Comparison of ENCODE assay signal across 1 cellular context in the genomic region with DNA sequence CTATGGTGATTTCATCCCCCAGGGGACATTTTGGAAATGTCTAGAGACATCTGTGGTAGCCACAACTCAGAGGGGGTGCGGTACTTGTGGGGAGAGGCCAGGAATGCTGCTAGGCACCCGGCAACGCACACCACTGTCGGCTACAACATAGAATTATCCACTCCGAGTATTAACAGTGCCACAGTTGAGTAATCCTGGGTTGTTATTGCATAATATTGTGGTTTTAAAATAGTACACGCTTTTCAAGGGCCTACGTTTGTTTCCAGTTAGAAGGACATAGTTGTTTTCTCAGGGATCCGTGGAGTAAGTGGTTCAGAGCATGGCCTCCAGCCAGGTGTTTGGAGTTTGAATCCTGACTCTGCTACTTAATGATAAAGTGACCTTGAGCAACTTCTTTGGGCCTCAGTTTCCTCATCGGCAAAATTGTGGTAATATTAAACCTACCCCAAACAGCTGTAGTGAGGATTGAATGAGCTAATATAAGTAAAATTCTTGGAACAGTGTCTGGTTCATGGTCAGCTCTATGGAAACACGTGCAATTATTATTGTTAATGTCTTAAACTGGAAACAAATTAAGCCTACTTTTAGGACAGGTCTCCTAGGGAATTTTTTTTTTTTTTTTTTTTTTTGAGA.
A peak's percentile ranks its signal among the peaks of the same experiment; 100 is the strongest.
TF ChIP-seq lines count a peak whose summit lies in the region.

No MANE protein-coding gene starts in this region.

TF ChIP-seq in GM12878, 131 proteins besides CTCF, POLR2A, EP300 and RAD21 (continued from another document and continues in another):
- TF ChIP-seq, protein P1, sequence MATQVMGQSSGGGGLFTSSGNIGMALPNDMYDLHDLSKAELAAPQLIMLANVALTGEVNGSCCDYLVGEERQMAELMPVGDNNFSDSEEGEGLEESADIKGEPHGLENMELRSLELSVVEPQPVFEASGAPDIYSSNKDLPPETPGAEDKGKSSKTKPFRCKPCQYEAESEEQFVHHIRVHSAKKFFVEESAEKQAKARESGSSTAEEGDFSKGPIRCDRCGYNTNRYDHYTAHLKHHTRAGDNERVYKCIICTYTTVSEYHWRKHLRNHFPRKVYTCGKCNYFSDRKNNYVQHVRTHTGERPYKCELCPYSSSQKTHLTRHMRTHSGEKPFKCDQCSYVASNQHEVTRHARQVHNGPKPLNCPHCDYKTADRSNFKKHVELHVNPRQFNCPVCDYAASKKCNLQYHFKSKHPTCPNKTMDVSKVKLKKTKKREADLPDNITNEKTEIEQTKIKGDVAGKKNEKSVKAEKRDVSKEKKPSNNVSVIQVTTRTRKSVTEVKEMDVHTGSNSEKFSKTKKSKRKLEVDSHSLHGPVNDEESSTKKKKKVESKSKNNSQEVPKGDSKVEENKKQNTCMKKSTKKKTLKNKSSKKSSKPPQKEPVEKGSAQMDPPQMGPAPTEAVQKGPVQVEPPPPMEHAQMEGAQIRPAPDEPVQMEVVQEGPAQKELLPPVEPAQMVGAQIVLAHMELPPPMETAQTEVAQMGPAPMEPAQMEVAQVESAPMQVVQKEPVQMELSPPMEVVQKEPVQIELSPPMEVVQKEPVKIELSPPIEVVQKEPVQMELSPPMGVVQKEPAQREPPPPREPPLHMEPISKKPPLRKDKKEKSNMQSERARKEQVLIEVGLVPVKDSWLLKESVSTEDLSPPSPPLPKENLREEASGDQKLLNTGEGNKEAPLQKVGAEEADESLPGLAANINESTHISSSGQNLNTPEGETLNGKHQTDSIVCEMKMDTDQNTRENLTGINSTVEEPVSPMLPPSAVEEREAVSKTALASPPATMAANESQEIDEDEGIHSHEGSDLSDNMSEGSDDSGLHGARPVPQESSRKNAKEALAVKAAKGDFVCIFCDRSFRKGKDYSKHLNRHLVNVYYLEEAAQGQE (IDR thresholded peaks at IDR 0.05; ENCODE audit: low read depth, low read length): no peak
- TF ChIP-seq KAT2A (conservative IDR thresholded peaks at IDR 0.05; ENCODE audit: control insufficient read depth, low read depth, low read length): no peak
- TF ChIP-seq SIX5 (IDR thresholded peaks at IDR 0.05; ENCODE audit: low read depth, low read length, severe bottlenecking): no peak
- TF ChIP-seq DPF2 (IDR thresholded peaks at IDR 0.05): peak; percentile 35; the same call in 1 of the 2 replicates
- TF ChIP-seq, protein P2, sequence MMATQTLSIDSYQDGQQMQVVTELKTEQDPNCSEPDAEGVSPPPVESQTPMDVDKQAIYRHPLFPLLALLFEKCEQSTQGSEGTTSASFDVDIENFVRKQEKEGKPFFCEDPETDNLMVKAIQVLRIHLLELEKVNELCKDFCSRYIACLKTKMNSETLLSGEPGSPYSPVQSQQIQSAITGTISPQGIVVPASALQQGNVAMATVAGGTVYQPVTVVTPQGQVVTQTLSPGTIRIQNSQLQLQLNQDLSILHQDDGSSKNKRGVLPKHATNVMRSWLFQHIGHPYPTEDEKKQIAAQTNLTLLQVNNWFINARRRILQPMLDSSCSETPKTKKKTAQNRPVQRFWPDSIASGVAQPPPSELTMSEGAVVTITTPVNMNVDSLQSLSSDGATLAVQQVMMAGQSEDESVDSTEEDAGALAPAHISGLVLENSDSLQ (IDR thresholded peaks at IDR 0.05): no peak
- TF ChIP-seq SIN3A (IDR thresholded peaks at IDR 0.05; ENCODE audit: low read depth, low read length): no peak
- no peak for TF ChIP-seq SUZ12 (IDR thresholded peaks at IDR 0.05; ENCODE audit: unreplicated experiment)
- TF ChIP-seq, protein P3, sequence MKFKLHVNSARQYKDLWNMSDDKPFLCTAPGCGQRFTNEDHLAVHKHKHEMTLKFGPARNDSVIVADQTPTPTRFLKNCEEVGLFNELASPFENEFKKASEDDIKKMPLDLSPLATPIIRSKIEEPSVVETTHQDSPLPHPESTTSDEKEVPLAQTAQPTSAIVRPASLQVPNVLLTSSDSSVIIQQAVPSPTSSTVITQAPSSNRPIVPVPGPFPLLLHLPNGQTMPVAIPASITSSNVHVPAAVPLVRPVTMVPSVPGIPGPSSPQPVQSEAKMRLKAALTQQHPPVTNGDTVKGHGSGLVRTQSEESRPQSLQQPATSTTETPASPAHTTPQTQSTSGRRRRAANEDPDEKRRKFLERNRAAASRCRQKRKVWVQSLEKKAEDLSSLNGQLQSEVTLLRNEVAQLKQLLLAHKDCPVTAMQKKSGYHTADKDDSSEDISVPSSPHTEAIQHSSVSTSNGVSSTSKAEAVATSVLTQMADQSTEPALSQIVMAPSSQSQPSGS (IDR thresholded peaks at IDR 0.05; ENCODE audit: low read length): no peak
- no peak for TF ChIP-seq RBBP5 (conservative IDR thresholded peaks at IDR 0.05)
- TF ChIP-seq, protein P4, sequence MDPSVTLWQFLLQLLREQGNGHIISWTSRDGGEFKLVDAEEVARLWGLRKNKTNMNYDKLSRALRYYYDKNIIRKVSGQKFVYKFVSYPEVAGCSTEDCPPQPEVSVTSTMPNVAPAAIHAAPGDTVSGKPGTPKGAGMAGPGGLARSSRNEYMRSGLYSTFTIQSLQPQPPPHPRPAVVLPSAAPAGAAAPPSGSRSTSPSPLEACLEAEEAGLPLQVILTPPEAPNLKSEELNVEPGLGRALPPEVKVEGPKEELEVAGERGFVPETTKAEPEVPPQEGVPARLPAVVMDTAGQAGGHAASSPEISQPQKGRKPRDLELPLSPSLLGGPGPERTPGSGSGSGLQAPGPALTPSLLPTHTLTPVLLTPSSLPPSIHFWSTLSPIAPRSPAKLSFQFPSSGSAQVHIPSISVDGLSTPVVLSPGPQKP (IDR thresholded peaks at IDR 0.05; ENCODE audit: low read depth, low read length): no peak
- TF ChIP-seq IKZF2 (IDR thresholded peaks at IDR 0.05): peak; percentile 38 to 55; a peak in 2 of 4 replicates
- no peak for TF ChIP-seq NR2F1 (conservative IDR thresholded peaks at IDR 0.05)
- no peak for TF ChIP-seq PML (IDR thresholded peaks at IDR 0.05; ENCODE audit: low read length)
- no peak for TF ChIP-seq RB1 (IDR thresholded peaks at IDR 0.05; ENCODE audit: borderline replicate concordance)
- TF ChIP-seq ZSCAN29 (IDR thresholded peaks at IDR 0.05): no peak
- no peak for TF ChIP-seq GABPA (IDR thresholded peaks at IDR 0.05; ENCODE audit: low read depth)
- no peak for TF ChIP-seq CHD2 (IDR thresholded peaks at IDR 0.05; ENCODE audit: borderline replicate concordance, low read depth, low read length)
- TF ChIP-seq LARP7 (IDR thresholded peaks at IDR 0.05): no peak
- TF ChIP-seq BHLHE40 (IDR thresholded peaks at IDR 0.05; ENCODE audit: borderline replicate concordance in 1 of 2, low read depth in 2 of 2, low read length in 1 of 2): no peak; a peak in 1 of 4 replicates
- no peak for TF ChIP-seq TCF7 (IDR thresholded peaks at IDR 0.05; ENCODE audit: borderline replicate concordance)
- TF ChIP-seq, protein P5, sequence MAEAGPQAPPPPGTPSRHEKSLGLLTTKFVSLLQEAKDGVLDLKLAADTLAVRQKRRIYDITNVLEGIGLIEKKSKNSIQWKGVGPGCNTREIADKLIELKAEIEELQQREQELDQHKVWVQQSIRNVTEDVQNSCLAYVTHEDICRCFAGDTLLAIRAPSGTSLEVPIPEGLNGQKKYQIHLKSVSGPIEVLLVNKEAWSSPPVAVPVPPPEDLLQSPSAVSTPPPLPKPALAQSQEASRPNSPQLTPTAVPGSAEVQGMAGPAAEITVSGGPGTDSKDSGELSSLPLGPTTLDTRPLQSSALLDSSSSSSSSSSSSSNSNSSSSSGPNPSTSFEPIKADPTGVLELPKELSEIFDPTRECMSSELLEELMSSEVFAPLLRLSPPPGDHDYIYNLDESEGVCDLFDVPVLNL (IDR thresholded peaks at IDR 0.05; ENCODE audit: low read depth, low read length): no peak
- TF ChIP-seq CBX3 (IDR thresholded peaks at IDR 0.05; ENCODE audit: borderline replicate concordance, low read depth): no peak
- TF ChIP-seq, protein P6, sequence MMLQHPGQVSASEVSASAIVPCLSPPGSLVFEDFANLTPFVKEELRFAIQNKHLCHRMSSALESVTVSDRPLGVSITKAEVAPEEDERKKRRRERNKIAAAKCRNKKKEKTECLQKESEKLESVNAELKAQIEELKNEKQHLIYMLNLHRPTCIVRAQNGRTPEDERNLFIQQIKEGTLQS (IDR thresholded peaks at IDR 0.05; ENCODE audit: borderline replicate concordance, extremely low read depth, low read depth, low read length): no peak
- TF ChIP-seq HDAC6 (IDR thresholded peaks at IDR 0.05; ENCODE audit: unreplicated experiment): no peak
- no peak for TF ChIP-seq MTA2 (IDR thresholded peaks at IDR 0.05; ENCODE audit: low read depth)
- TF ChIP-seq TBL1XR1 (IDR thresholded peaks at IDR 0.05; ENCODE audit: low read depth, low read length): no peak
- no peak for TF ChIP-seq STAT1 (conservative IDR thresholded peaks at IDR 0.05)
- TF ChIP-seq CBFB (IDR thresholded peaks at IDR 0.05; ENCODE audit: low read depth): peak; percentile 59; the same call in 1 of the 2 replicates
- TF ChIP-seq, protein P7, sequence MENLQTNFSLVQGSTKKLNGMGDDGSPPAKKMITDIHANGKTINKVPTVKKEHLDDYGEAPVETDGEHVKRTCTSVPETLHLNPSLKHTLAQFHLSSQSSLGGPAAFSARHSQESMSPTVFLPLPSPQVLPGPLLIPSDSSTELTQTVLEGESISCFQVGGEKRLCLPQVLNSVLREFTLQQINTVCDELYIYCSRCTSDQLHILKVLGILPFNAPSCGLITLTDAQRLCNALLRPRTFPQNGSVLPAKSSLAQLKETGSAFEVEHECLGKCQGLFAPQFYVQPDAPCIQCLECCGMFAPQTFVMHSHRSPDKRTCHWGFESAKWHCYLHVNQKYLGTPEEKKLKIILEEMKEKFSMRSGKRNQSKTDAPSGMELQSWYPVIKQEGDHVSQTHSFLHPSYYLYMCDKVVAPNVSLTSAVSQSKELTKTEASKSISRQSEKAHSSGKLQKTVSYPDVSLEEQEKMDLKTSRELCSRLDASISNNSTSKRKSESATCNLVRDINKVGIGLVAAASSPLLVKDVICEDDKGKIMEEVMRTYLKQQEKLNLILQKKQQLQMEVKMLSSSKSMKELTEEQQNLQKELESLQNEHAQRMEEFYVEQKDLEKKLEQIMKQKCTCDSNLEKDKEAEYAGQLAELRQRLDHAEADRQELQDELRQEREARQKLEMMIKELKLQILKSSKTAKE (IDR thresholded peaks at IDR 0.05; ENCODE audit: low read depth, poor library complexity, severe bottlenecking): no peak
- 0 out of 2 replicates have a peak, but pooled peaks have one; percentile 11 for TF ChIP-seq PAX5 (IDR thresholded peaks at IDR 0.05; ENCODE audit: borderline replicate concordance, low read depth, low read length)
- peak; percentile 93 for TF ChIP-seq RUNX3 (IDR thresholded peaks at IDR 0.05; ENCODE audit: low read length)
- no peak for TF ChIP-seq SUPT20H (IDR thresholded peaks at IDR 0.05; ENCODE audit: borderline replicate concordance, control insufficient read depth, low read depth, low read length)
- TF ChIP-seq, protein P8, sequence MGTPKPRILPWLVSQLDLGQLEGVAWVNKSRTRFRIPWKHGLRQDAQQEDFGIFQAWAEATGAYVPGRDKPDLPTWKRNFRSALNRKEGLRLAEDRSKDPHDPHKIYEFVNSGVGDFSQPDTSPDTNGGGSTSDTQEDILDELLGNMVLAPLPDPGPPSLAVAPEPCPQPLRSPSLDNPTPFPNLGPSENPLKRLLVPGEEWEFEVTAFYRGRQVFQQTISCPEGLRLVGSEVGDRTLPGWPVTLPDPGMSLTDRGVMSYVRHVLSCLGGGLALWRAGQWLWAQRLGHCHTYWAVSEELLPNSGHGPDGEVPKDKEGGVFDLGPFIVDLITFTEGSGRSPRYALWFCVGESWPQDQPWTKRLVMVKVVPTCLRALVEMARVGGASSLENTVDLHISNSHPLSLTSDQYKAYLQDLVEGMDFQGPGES (IDR thresholded peaks at IDR 0.05): no peak
- no peak for TF ChIP-seq MYB (IDR thresholded peaks at IDR 0.05; ENCODE audit: borderline replicate concordance, low read depth, low read length)
- TF ChIP-seq EED (IDR thresholded peaks at IDR 0.05; ENCODE audit: low read depth): peak; percentile 71
- no peak for TF ChIP-seq NR2C2 (IDR thresholded peaks at IDR 0.05; ENCODE audit: borderline replicate concordance, control insufficient read depth, insufficient read length, low read depth)
- no peak for TF ChIP-seq KLF5 (IDR thresholded peaks at IDR 0.05; ENCODE audit: partially characterized antibody)
- TF ChIP-seq NFIC (IDR thresholded peaks at IDR 0.05; ENCODE audit: low read depth, low read length): 0 out of 2 replicates have a peak, but pooled peaks have one; percentile 23
- TF ChIP-seq, protein P9, sequence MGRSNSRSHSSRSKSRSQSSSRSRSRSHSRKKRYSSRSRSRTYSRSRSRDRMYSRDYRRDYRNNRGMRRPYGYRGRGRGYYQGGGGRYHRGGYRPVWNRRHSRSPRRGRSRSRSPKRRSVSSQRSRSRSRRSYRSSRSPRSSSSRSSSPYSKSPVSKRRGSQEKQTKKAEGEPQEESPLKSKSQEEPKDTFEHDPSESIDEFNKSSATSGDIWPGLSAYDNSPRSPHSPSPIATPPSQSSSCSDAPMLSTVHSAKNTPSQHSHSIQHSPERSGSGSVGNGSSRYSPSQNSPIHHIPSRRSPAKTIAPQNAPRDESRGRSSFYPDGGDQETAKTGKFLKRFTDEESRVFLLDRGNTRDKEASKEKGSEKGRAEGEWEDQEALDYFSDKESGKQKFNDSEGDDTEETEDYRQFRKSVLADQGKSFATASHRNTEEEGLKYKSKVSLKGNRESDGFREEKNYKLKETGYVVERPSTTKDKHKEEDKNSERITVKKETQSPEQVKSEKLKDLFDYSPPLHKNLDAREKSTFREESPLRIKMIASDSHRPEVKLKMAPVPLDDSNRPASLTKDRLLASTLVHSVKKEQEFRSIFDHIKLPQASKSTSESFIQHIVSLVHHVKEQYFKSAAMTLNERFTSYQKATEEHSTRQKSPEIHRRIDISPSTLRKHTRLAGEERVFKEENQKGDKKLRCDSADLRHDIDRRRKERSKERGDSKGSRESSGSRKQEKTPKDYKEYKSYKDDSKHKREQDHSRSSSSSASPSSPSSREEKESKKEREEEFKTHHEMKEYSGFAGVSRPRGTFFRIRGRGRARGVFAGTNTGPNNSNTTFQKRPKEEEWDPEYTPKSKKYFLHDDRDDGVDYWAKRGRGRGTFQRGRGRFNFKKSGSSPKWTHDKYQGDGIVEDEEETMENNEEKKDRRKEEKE (IDR thresholded peaks at IDR 0.05): no peak
- no peak for TF ChIP-seq ZNF24 (IDR thresholded peaks at IDR 0.05)
- TF ChIP-seq RCOR1 (conservative IDR thresholded peaks at IDR 0.05; ENCODE audit: low read depth, low read length): no peak
- TF ChIP-seq MEF2A (IDR thresholded peaks at IDR 0.05; ENCODE audit: insufficient read depth, low read depth, low read length): no peak
- no peak for TF ChIP-seq ETV6 (conservative IDR thresholded peaks at IDR 0.05 in 1 of 2, IDR thresholded peaks at IDR 0.05 in 1 of 2; ENCODE audit: borderline replicate concordance in 1 of 2, low read depth in 1 of 2)
- TF ChIP-seq ZNF622 (IDR thresholded peaks at IDR 0.05): no peak
- TF ChIP-seq BACH1 (IDR thresholded peaks at IDR 0.05; ENCODE audit: borderline replicate concordance): no peak
